ENCODE assay signal across 20 cellular contexts in genomic region chr15:59166601-59167265, GRCh38. TPM values are rescaled to one million over a fixed set of nuclear protein-coding genes. Genes with fewer than 3 reads are reported as not detected.
A peak's percentile ranks its signal among the peaks of the same experiment; 100 is the strongest.
DNase-seq lines count a peak whose midpoint lies in the region; ATAC-seq, FAIRE-seq and TF ChIP-seq lines count a peak whose summit lies in the region.
"Had no signal": no experiment of that assay in that cellular context is flagged by ENCODE, and none has a peak within 500 bp of the region (broad histone marks: within the 10 kb centered on the region; RNA-seq: fewer than 3 reads in every experiment).

No MANE protein-coding gene starts in this region.

- H2BK120ac ChIP-seq in trophoblast cell (ENCODE audit: insufficient read depth, low read length, poor library complexity) = peak overlapping the region; percentile 65

- H2AK5ac ChIP-seq in trophoblast cell (ENCODE audit: low read length) = peak overlapping the region; percentile 72

- peak overlapping the region; percentile 13 for H4K8ac ChIP-seq in trophoblast cell (ENCODE audit: low read depth, low read length)

- no peak for ATAC-seq in GM18907 (IDR thresholded peaks at IDR 0.05; ENCODE audit: unreplicated experiment)
- ATAC-seq: activated CD4-positive, alpha-beta T cell treated with anti-CD3 and anti-CD28 coated beads for 36 hours; left cardiac atrium; naive thymus-derived CD4-positive, alpha-beta T cell; Panc1 had no signal

- no peak overlapping the region for H4K91ac ChIP-seq in trophoblast cell (ENCODE audit: low read depth, low read length)

- H3K14ac ChIP-seq in trophoblast cell (ENCODE audit: low read length) = peak overlapping the region; percentile 49

- no peak overlapping the region for H3K27ac ChIP-seq in trophoblast cell (ENCODE audit: low read depth, low read length)

- H3K36me3 ChIP-seq in trophoblast cell (ENCODE audit: control insufficient read depth in 1 of 2, insufficient read depth in 2 of 2, low read length in 2 of 2) = peaks cover 3 to 6% of the 10 kb centered on the region in 2 experiments
- H3K36me3 ChIP-seq: BE2C, HAP-1 had no signal

- H3K79me2 ChIP-seq in trophoblast cell (ENCODE audit: control insufficient read depth, insufficient read depth, low read length, poor library complexity) = no peaks in the 10 kb centered on the region

- no CpG with 5 or more reads among the region's 11 CpGs for WGBS in trophoblast cell (ENCODE audit: extremely low coverage, insufficient coverage, insufficient read length)

- H3K79me1 ChIP-seq in trophoblast cell (ENCODE audit: low read length) = peaks cover 15% of the 10 kb centered on the region

- no peak overlapping the region for H2BK5ac ChIP-seq in trophoblast cell (ENCODE audit: low read depth, low read length, poor library complexity)

- no peak overlapping the region for H3K4me2 ChIP-seq in trophoblast cell (ENCODE audit: low read length)

- peak overlapping the region; percentile 12 for H3K4ac ChIP-seq in trophoblast cell (ENCODE audit: low read depth, low read length)

- DNase-seq in DMS153 treated with DMSO at 0.1 percent for 48 hours (lab: John Stamatoyannopoulos, UW; ENCODE audit: unreplicated experiment) (peak; percentile 6), NCI-H146 treated with DMSO at 0.1 percent for 48 hours (lab: John Stamatoyannopoulos, UW; ENCODE audit: unreplicated experiment) (peak; percentile 31), dermis blood vessel endothelial cell (peak; percentile 27), trophoblast cell (peak; percentile 35 to 61), GM10266 (ENCODE audit: extremely low spot score) (no peak), GM13977 (ENCODE audit: low spot score) (no peak), frontal cortex (ENCODE audit: low spot score in 2 of 2) (no peak)
- DNase-seq: activated CD4-positive, alpha-beta T cell treated with anti-CD3 and anti-CD28 coated beads for 36 hours; BE2C; effector CD4-positive, alpha-beta T cell; left cardiac atrium; naive thymus-derived CD4-positive, alpha-beta T cell; NCI-H2227 treated with DMSO at 0.1 percent for 48 hours; stimulated activated CD4-positive, alpha-beta T cell treated with anti-CD3 and anti-CD28 coated beads, Interleukin-1b, Interleukin-23, amount 100 ng/mL, for 48 hours; T-helper 1 cell had no signal

- no peak for TF ChIP-seq CTCF in GM10266 (IDR thresholded peaks at IDR 0.05; ENCODE audit: control insufficient read depth, insufficient read depth, low read depth, missing control alignments)
- TF ChIP-seq CTCF in GM13977 (IDR thresholded peaks at IDR 0.05; ENCODE audit: extremely low read depth, insufficient read depth, missing control alignments) = no peak

- no peak overlapping the region for H3K23ac ChIP-seq in trophoblast cell (ENCODE audit: low read length)

- H3K27me3 ChIP-seq in trophoblast cell (ENCODE audit: insufficient read depth, low read length) = no peaks in the 10 kb centered on the region
- H3K27me3 ChIP-seq: BE2C had no signal

- no peak for FAIRE-seq in frontal cortex (lab: Jason Lieb, UNC)

- H2BK12ac ChIP-seq in trophoblast cell (ENCODE audit: low read length) = peak overlapping the region; percentile 46

- H2AFZ ChIP-seq in trophoblast cell (ENCODE audit: insufficient read depth, low read length, poor library complexity) = no peak overlapping the region

- H4K12ac ChIP-seq in trophoblast cell (ENCODE audit: low read depth, low read length) = peak overlapping the region; percentile 49

- no peaks in the 10 kb centered on the region for H3K9me3 ChIP-seq in trophoblast cell (ENCODE audit: insufficient read depth, low read depth, low read length)
- H3K9me3 ChIP-seq: BE2C, HAP-1 had no signal

- in situ Hi-C loops in GM13977 (cut with MboI; ENCODE audit: low pct_unique_long_range_greater_than_20kb, low sequenced_read_pairs, unreplicated experiment) = no loop called here

- no peak overlapping the region for H3K9ac ChIP-seq in trophoblast cell (ENCODE audit: low read length)

- no peak overlapping the region for H3K4me3 ChIP-seq in trophoblast cell (ENCODE audit: low read depth, low read length)
- H3K4me3 ChIP-seq: HAP-1 had no signal

- H3K18ac ChIP-seq in trophoblast cell (ENCODE audit: low read length) = no peak overlapping the region

- H3K4me1 ChIP-seq in trophoblast cell (ENCODE audit: control insufficient read depth in 1 of 2, insufficient read depth in 2 of 2, low read length in 2 of 2) = peaks cover 12 to 14% of the 10 kb centered on the region in 2 experiments
- H3K4me1 ChIP-seq: BE2C, HAP-1 had no signal

RNA-seq across cellular contexts. Expression of gene LDHAL6B, which starts 39.9 kb away (rescaled TPM):
- not detected in 2 replicates for total RNA-seq in dermis blood vessel endothelial cell
- 0.03 and 0.06 TPM in 2 replicates for polyA plus RNA-seq in trophoblast cell (2013)
- not detected for total RNA-seq in frontal cortex
- total RNA-seq: activated CD4-positive, alpha-beta T cell treated with anti-CD3 and anti-CD28 coated beads for 36 hours; activated T-helper 1 cell treated with anti-CD3 and anti-CD28 coated beads, Interleukin-12 subunit alpha, Interleukin-12 subunit beta, Interleukin-2, Interleukin-4 antibody, amounts not matched to agents 30 ng/mL and 10 ng/mL and 1 ng/mL, durations not matched to agents 14 hours and 24 hours and 36 hours; left cardiac atrium; naive thymus-derived CD4-positive, alpha-beta T cell; renal cortical epithelial cell had no signal
- polyA plus RNA-seq: naive thymus-derived CD4-positive, alpha-beta T cell had no signal

Comparison
In these comparisons a context has a peak if more than half of its experiments do, and no peak if none do; other contexts are left out.
1. DNase-seq: peak in DMS153 treated with DMSO at 0.1 percent for 48 hours (single experiment), NCI-H146 treated with DMSO at 0.1 percent for 48 hours (single experiment), dermis blood vessel endothelial cell (single experiment) and trophoblast cell (2 of 2); none in GM10266 (single experiment), GM13977 (single experiment) and frontal cortex (0 of 2).